In the genomic region with DNA sequence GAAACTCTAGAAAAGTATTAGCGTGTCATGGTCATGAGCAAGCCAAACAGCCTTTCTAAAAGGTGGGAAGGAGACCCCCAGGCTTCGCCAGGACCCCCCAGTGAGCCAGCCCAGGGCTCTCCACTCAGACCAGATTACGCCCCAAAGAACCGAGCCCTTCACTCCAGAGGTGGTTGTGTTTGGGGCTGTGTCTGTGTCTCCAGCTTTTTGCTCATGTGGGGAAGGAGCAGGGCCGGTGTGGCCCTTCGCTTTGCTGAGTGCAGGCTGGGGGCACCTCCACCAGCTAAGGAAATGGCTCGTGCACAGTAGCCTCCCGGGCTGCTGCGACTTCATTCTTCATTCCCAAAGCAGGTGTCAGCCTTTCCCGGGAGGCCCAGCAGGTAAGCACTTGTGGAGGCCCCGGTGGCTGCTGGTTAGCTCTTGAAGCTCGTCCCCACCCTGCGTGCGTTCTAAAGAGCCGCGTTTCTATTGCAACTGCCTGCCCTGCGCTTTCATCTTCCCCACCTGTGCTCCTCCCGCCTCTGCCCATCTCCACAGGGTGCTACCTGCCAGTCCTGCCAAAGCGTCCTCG, we compare ENCODE assay signal across 1 cellular context.
TF ChIP-seq lines count a peak whose summit lies in the region.

No MANE protein-coding gene starts in this region.

TF ChIP-seq in HEK293, 187 proteins besides CTCF, POLR2A, EP300 and RAD21 (continued from another document):
- TF ChIP-seq, protein P1, sequence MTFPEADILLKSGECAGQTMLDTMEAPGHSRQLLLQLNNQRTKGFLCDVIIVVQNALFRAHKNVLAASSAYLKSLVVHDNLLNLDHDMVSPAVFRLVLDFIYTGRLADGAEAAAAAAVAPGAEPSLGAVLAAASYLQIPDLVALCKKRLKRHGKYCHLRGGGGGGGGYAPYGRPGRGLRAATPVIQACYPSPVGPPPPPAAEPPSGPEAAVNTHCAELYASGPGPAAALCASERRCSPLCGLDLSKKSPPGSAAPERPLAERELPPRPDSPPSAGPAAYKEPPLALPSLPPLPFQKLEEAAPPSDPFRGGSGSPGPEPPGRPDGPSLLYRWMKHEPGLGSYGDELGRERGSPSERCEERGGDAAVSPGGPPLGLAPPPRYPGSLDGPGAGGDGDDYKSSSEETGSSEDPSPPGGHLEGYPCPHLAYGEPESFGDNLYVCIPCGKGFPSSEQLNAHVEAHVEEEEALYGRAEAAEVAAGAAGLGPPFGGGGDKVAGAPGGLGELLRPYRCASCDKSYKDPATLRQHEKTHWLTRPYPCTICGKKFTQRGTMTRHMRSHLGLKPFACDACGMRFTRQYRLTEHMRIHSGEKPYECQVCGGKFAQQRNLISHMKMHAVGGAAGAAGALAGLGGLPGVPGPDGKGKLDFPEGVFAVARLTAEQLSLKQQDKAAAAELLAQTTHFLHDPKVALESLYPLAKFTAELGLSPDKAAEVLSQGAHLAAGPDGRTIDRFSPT (tag by site-specific recombination; IDR thresholded peaks at IDR 0.05) = no peak
- TF ChIP-seq ZNF521 (tag by site-specific recombination; IDR thresholded peaks at IDR 0.05) (no peak), ZFP41 (tag by site-specific recombination; IDR thresholded peaks at IDR 0.05; ENCODE audit: borderline replicate concordance) (no peak), YY2 (tag by site-specific recombination; IDR thresholded peaks at IDR 0.05) (no peak)
